8 cellular contexts compared by ENCODE assay signal in the genomic region with DNA sequence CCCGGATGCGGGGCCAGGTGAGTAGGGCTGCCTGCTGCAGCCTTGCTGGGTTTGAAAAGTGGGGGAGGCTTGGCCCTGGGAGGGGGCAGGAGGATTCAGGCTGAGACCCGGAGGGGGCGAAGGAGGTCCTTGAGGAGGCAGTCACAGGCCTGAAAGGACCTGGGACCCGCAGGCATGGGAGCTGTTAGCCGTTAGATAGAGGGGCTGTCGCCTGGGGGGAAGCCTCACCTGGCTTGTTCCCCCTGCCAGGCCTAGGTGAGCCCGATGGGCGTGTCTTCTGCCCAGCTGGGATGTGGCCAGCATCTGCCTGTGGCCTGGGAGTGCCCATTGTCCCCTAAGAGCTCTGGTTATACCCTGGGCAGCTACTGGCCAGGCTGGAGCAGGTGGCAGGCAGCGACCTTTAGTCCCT. TPM values are rescaled to one million over a fixed set of nuclear protein-coding genes. Genes with fewer than 3 reads are reported as not detected.
A peak's percentile ranks its signal among the peaks of the same experiment; 100 is the strongest.
DNase-seq lines count a peak whose midpoint lies in the region; ATAC-seq and TF ChIP-seq lines count a peak whose summit lies in the region.

No MANE protein-coding gene starts in this region.

- H3K4me3 ChIP-seq in Panc1 (ENCODE audit: low read depth in 2 of 2, low read length in 2 of 2) (peak overlapping the region; percentile 41 to 59), right atrium auricular region (peak overlapping the region; percentile 24 to 83), skin epidermis (peak overlapping the region in 5 of 7 experiments; percentile 52 to 60 (median 54))

- no peak for TF ChIP-seq CTCF in H9 (conservative IDR thresholded peaks at IDR 0.05)
- no peak for TF ChIP-seq CTCF in Panc1 (IDR thresholded peaks at IDR 0.05)
- no peak for TF ChIP-seq CTCF in right atrium auricular region (IDR thresholded peaks at IDR 0.05)

- no peak overlapping the region for H4K91ac ChIP-seq in H9 (ENCODE audit: insufficient read length, low read depth, low read length)

- H3K9me3 Mint-ChIP-seq in H9: peaks cover 6 to 7% of the 10 kb centered on the region in 2 experiments

- no peaks in the 10 kb centered on the region for H3K79me2 ChIP-seq in H9 (ENCODE audit: insufficient read depth, low read length)

- CTCF ChIA-PET in Panc1 (lab: Charles Lee): interaction anchor here (0.6 to 3.2 kb wide), 13 partner anchors 8 to 304 kb away, joined by 3 to 95 read pairs (median 4); no protein-coding TSS in a partner anchor

- no peak overlapping the region for H2AFZ ChIP-seq in H9 (ENCODE audit: low read length)

- peaks cover 79% of the 10 kb centered on the region for H3K27me3 Mint-ChIP-seq in H9 (ENCODE audit: low read depth)

- intact Hi-C loops in Panc1 (cut with micrococcal nuclease; ENCODE audit: unreplicated experiment): no loop called here

- no peak overlapping the region for H2BK20ac ChIP-seq in H9 (ENCODE audit: low read depth, low read length, poor library complexity, severe bottlenecking)

- no peaks in the 10 kb centered on the region for H4K20me1 ChIP-seq in H9 (ENCODE audit: control insufficient read depth, insufficient read depth, insufficient read length)

- peaks cover 19% of the 10 kb centered on the region for H3K27me3 ChIP-seq in H9 (ENCODE audit: insufficient read depth, low read length)
- no peaks in the 10 kb centered on the region; the same call in 1 of the 2 replicates for H3K27me3 ChIP-seq in Panc1 (ENCODE audit: control insufficient read depth, insufficient read depth, low read length)
- no peaks in the 10 kb centered on the region for H3K27me3 ChIP-seq in right atrium auricular region

- H3K79me1 ChIP-seq in H9 (ENCODE audit: insufficient read depth, low read depth, low read length, poor library complexity, severe bottlenecking): no peaks in the 10 kb centered on the region

- DNase-seq in H9 (peak; percentile 74), Panc1 (ENCODE audit: low read depth, low spot score) (peak; percentile 55), right atrium auricular region (ENCODE audit: low spot score) (no peak), DMS 273 treated with DMSO at 0.1 percent for 48 hours (lab: John Stamatoyannopoulos, UW) (no peak), MV-4-11 (lab: John Stamatoyannopoulos, UW) (no peak)
- no peak for DNase-seq in stimulated activated CD4-positive, alpha-beta T cell treated with anti-CD3 and anti-CD28 coated beads, Interleukin-2, amount 100 ng/mL, for 24 hours

- H3K36me3 Mint-ChIP-seq in H9 (ENCODE audit: insufficient read depth in 1 of 3, low read depth in 3 of 3): peaks cover 0 to 4% (median 0%) of the 10 kb centered on the region in 3 experiments; a peak in 3 of 7 replicates

- peak; percentile 80 for ATAC-seq in Panc1
- ATAC-seq in GM18505 (IDR thresholded peaks at IDR 0.05; ENCODE audit: unreplicated experiment): no peak

- H2BK12ac ChIP-seq in H9 (ENCODE audit: insufficient read length, low read depth, low read length): no peak overlapping the region

- no peak overlapping the region for H3K4ac ChIP-seq in H9 (ENCODE audit: low read depth, low read length)

- H3K9me3 ChIP-seq in H9 (ENCODE audit: control insufficient read depth, low read depth, low read length) (no peaks in the 10 kb centered on the region), Panc1 (ENCODE audit: control insufficient read depth, insufficient read depth, low read depth, low read length) (peaks cover 4% of the 10 kb centered on the region; the same call in 1 of the 2 replicates), right atrium auricular region (peaks cover 0 to 8% of the 10 kb centered on the region in 2 donors)

- peaks cover 12 to 26% of the 10 kb centered on the region in 2 experiments for H3K4me1 Mint-ChIP-seq in H9

- H3K27ac ChIP-seq in H9 (ENCODE audit: insufficient read length, low read depth, low read length): no peak overlapping the region
- no peak overlapping the region for H3K27ac ChIP-seq in Panc1 (ENCODE audit: low read length)
- H3K27ac ChIP-seq in right atrium auricular region: peak overlapping the region; percentile 91 to 93
- H3K27ac ChIP-seq in skin epidermis: peak overlapping the region in 7 of 21 experiments; percentile 6 to 82 (median 70)

- in situ Hi-C loops in Panc1 (cut with HindIII; ENCODE audit: low pct_unique_long_range_greater_than_20kb, low sequenced_read_pairs): no loop called here

- no peak overlapping the region for H4K8ac ChIP-seq in H9 (replicated peaks; ENCODE audit: insufficient read length, low read depth, low read length)

- H3K23ac ChIP-seq in H9 (ENCODE audit: insufficient read length, low read depth, low read length): no peak overlapping the region

- peak overlapping the region; percentile 41 to 62; a peak in 2 of 5 replicates for H3K4me3 Mint-ChIP-seq in H9

- BruUV-seq in Panc1 (replicated peaks; lab: Mats Ljungman, UMichigan): no TSS peak

- H3K9ac ChIP-seq in H9 (ENCODE audit: extremely low read depth, insufficient read length, low read length): no peak overlapping the region

- no peak overlapping the region for H4K5ac ChIP-seq in H9 (ENCODE audit: insufficient read length, low read depth, low read length)

- no CpG with 5 or more reads among the region's 10 CpGs for WGBS in H9 (ENCODE audit: extremely low coverage, insufficient read length, low lambda C conversion rate)

- no peak overlapping the region for H3K14ac ChIP-seq in H9 (ENCODE audit: insufficient read depth, low read length)

- no peak overlapping the region for H2BK120ac ChIP-seq in H9 (ENCODE audit: low read depth, low read length, poor library complexity, severe bottlenecking)

- H3T11ph ChIP-seq in H9 (ENCODE audit: low read length): no peak overlapping the region

- H2BK5ac ChIP-seq in H9 (ENCODE audit: insufficient read length, low read length): no peak overlapping the region

- H2AK5ac ChIP-seq in H9 (ENCODE audit: insufficient read length, low read length): no peak overlapping the region

- H3K56ac ChIP-seq in H9 (ENCODE audit: insufficient read length, low read depth, low read length): no peak overlapping the region

- H3K36me3 ChIP-seq in Panc1 (ENCODE audit: control insufficient read depth, insufficient read depth, low read length): no peaks in the 10 kb centered on the region
- no peaks in the 10 kb centered on the region for H3K36me3 ChIP-seq in right atrium auricular region

- H3K23me2 ChIP-seq in H9 (ENCODE audit: insufficient read length, low read depth, low read length, poor library complexity, severe bottlenecking): peaks cover 22% of the 10 kb centered on the region

- no peaks in the 10 kb centered on the region for H3K4me1 ChIP-seq in H9 (ENCODE audit: insufficient read depth, low read length)
- H3K4me1 ChIP-seq in Panc1 (ENCODE audit: control insufficient read depth, insufficient read depth, low read length): peaks cover 21% of the 10 kb centered on the region
- peaks cover 0 to 48% of the 10 kb centered on the region in 2 donors for H3K4me1 ChIP-seq in right atrium auricular region

- no peak overlapping the region for H3K18ac ChIP-seq in H9 (ENCODE audit: insufficient read length, low read depth, low read length)

- POLR2A ChIA-PET in Panc1 (lab: Charles Lee): no interaction called here

- peak overlapping the region; percentile 54 for H3K4me2 ChIP-seq in H9 (ENCODE audit: insufficient read depth, insufficient read length, low read length)

- no peak overlapping the region for H3K27ac Mint-ChIP-seq in H9

- no peak for TF ChIP-seq POLR2A in GM18505 (IDR thresholded peaks at IDR 0.05; ENCODE audit: borderline replicate concordance, extremely low read depth, insufficient read depth, insufficient read length)

- no peak overlapping the region for H2BK15ac ChIP-seq in H9 (ENCODE audit: low read depth, low read length)

RNA-seq across cellular contexts. Expression of a gene that starts 1.8 kb away (rescaled TPM):
- total RNA-seq in H9 (2021) (3.2 and 4.4 TPM in 2 replicates), Panc1 (2021; ENCODE audit: unreplicated experiment) (5.5 TPM), right atrium auricular region (10 to 100 TPM in 1 of 2 donors, 1 to 10 TPM in 1; 4.4 to 24.5 TPM)
- 8.9 TPM for polyA plus RNA-seq in Panc1 (2012; ENCODE audit: insufficient read length)

RNA-seq across cellular contexts. Expression of a gene that starts 11.2 kb away (rescaled TPM):
- not detected in 2 replicates for total RNA-seq in H9 (2021)
- not detected for total RNA-seq in Panc1 (2021; ENCODE audit: unreplicated experiment)
- 1.0 TPM for polyA plus RNA-seq in Panc1 (2012; ENCODE audit: insufficient read length)
- not detected for total RNA-seq in right atrium auricular region

RNA-seq across cellular contexts. Expression of a gene that starts 24.2 kb away (rescaled TPM):
- total RNA-seq in H9 (2021): not detected in 2 replicates
- not detected for total RNA-seq in Panc1 (2021; ENCODE audit: unreplicated experiment)
- polyA plus RNA-seq in Panc1 (2012; ENCODE audit: insufficient read length): not detected
- total RNA-seq in right atrium auricular region: not detected

RNA-seq across cellular contexts. Expression of a gene that starts 34.4 kb away (rescaled TPM):
- total RNA-seq in H9 (2021) (not detected in 2 replicates), Panc1 (2021; ENCODE audit: unreplicated experiment) (not detected), right atrium auricular region (not detected)
- polyA plus RNA-seq in Panc1 (2012; ENCODE audit: insufficient read length): not detected

RNA-seq across cellular contexts. Expression of a gene that starts 48.1 kb away (rescaled TPM):
- total RNA-seq in H9 (2021) (not detected in 2 replicates), Panc1 (2021; ENCODE audit: unreplicated experiment) (not detected), right atrium auricular region (not detected)
- not detected for polyA plus RNA-seq in Panc1 (2012; ENCODE audit: insufficient read length)

Comparison
In these comparisons a context has a peak if more than half of its experiments do, and no peak if none do; other contexts are left out.
1. DNase-seq: peak in H9 (single experiment) and Panc1 (single experiment); none in right atrium auricular region (single experiment), DMS 273 treated with DMSO at 0.1 percent for 48 hours (single experiment), stimulated activated CD4-positive, alpha-beta T cell treated with anti-CD3 and anti-CD28 coated beads, Interleukin-2, amount 100 ng/mL, for 24 hours (0 of 2) and MV-4-11 (single experiment).
2. H3K27ac ChIP-seq: peak in right atrium auricular region (2 of 2); none in H9 (single experiment) and Panc1 (single experiment).
3. Peak in every context shown above with its lines, with median percentiles within 50 percentile points of each other: H3K4me3 ChIP-seq.